ENCODE assay signal across 9 cellular contexts in genomic region chr6:84422380-84422968, GRCh38.
DNase-seq lines count a peak whose midpoint lies in the region; ATAC-seq and TF ChIP-seq lines count a peak whose summit lies in the region.
"Had no signal": no experiment of that assay in that cellular context is flagged by ENCODE, and none has a peak within 500 bp of the region (broad histone marks: within the 10 kb centered on the region; RNA-seq: fewer than 3 reads in every experiment).

No MANE protein-coding gene starts in this region.

- POLR2A ChIA-PET in activated CD8-positive, alpha-beta T cell treated with anti-CD3 and anti-CD28 coated beads for 36 hours (lab: Charles Lee) = no interaction called here

- no peaks in the 10 kb centered on the region for H3K4me1 Mint-ChIP-seq in activated CD8-positive, alpha-beta T cell treated with anti-CD3 and anti-CD28 coated beads for 36 hours (ENCODE audit: low read depth)

- peaks cover 10% of the 10 kb centered on the region for H3K27me3 Mint-ChIP-seq in activated CD8-positive, alpha-beta T cell treated with anti-CD3 and anti-CD28 coated beads for 36 hours

- no peak overlapping the region for H3K27ac Mint-ChIP-seq in activated CD8-positive, alpha-beta T cell treated with anti-CD3 and anti-CD28 coated beads for 36 hours

- no peaks in the 10 kb centered on the region for H3K9me3 ChIP-seq in HUES64 (ENCODE audit: insufficient read depth, low read depth, low read length)

- H3K27ac ChIP-seq in C4-2B (no peak overlapping the region), HUES64 (ENCODE audit: low read depth, low read length) (no peak overlapping the region)
- H3K27ac ChIP-seq: KMS-11 had no signal

- H3K4me3 ChIP-seq in HUES64 (ENCODE audit: low read length) = no peak overlapping the region

- 0 out of 2 replicates have a peak overlapping the region, but pooled peaks have one; percentile 42 for H3K9ac ChIP-seq in HUES64 (ENCODE audit: low read depth, low read length)
- H3K9ac ChIP-seq: KMS-11 had no signal

- no peaks in the 10 kb centered on the region for H3K9me3 Mint-ChIP-seq in activated CD8-positive, alpha-beta T cell treated with anti-CD3 and anti-CD28 coated beads for 36 hours

- intact Hi-C loops in activated CD8-positive, alpha-beta T cell treated with anti-CD3 and anti-CD28 coated beads for 36 hours (cut with micrococcal nuclease) = loop anchor here (10.0 kb wide), 1 partner anchor 902 kb away; no protein-coding TSS in a partner anchor
- intact Hi-C loops in left ventricle myocardium superior (cut with micrococcal nuclease) = no loop called here

- no peaks in the 10 kb centered on the region for H3K27me3 ChIP-seq in HUES64 (ENCODE audit: insufficient read depth, low read length)

- CTCF ChIA-PET in activated CD8-positive, alpha-beta T cell treated with anti-CD3 and anti-CD28 coated beads for 36 hours (lab: Charles Lee) = interaction anchor here (0.9 to 1.4 kb wide), 5 partner anchors 13 to 331 kb away, joined by 3 read pairs; no protein-coding TSS in a partner anchor

- peak; percentile 38 for DNase-seq in activated CD8-positive, alpha-beta T cell treated with anti-CD3 and anti-CD28 coated beads for 36 hours
- DNase-seq in left ventricle myocardium superior (peak; percentile 74), GM19240 (ENCODE audit: insufficient read length, low spot score) (no peak), cerebellar nuclear complex (lab: John Stamatoyannopoulos, UW) (no peak)
- DNase-seq in stimulated activated naive CD8-positive, alpha-beta T cell treated with anti-CD3 and anti-CD28 coated beads, Interleukin-15, Interleukin-2, amounts not matched to agents 100 U/mL and 50 U/mL, for 24 hours = peak; percentile 21

- H3K4me3 Mint-ChIP-seq in activated CD8-positive, alpha-beta T cell treated with anti-CD3 and anti-CD28 coated beads for 36 hours = no peak overlapping the region

- no peaks in the 10 kb centered on the region for H3K36me3 Mint-ChIP-seq in activated CD8-positive, alpha-beta T cell treated with anti-CD3 and anti-CD28 coated beads for 36 hours (ENCODE audit: low read depth)

- H3K4me1 ChIP-seq in HUES64 (ENCODE audit: insufficient read depth, low read length) = peaks cover 30% of the 10 kb centered on the region

- 17% methylated on average over 11 of the region's 13 CpGs for WGBS in HUES64

- peak; percentile 85 for ATAC-seq in GM19035 (IDR thresholded peaks at IDR 0.05; ENCODE audit: unreplicated experiment)
- no peak for ATAC-seq in activated CD8-positive, alpha-beta T cell treated with anti-CD3 and anti-CD28 coated beads for 36 hours
- ATAC-seq in left ventricle myocardium superior = peak; percentile 85
- no peak for ATAC-seq in stimulated activated naive CD8-positive, alpha-beta T cell treated with anti-CD3 and anti-CD28 coated beads, Interleukin-15, Interleukin-2, amounts not matched to agents 100 U/mL and 50 U/mL, for 24 hours

- TF ChIP-seq CTCF in C4-2B (conservative IDR thresholded peaks at IDR 0.05) = peak; percentile 83
- peak; percentile 32 for TF ChIP-seq CTCF in activated CD8-positive, alpha-beta T cell treated with anti-CD3 and anti-CD28 coated beads for 36 hours (IDR thresholded peaks at IDR 0.05)

- no peaks in the 10 kb centered on the region for H3K36me3 ChIP-seq in HUES64 (ENCODE audit: insufficient read depth, low read length)

Comparison
In these comparisons a context has a peak if more than half of its experiments do, and no peak if none do; other contexts are left out.
1. ATAC-seq: peak in GM19035 (single experiment) and left ventricle myocardium superior (single experiment); none in activated CD8-positive, alpha-beta T cell treated with anti-CD3 and anti-CD28 coated beads for 36 hours (single experiment) and stimulated activated naive CD8-positive, alpha-beta T cell treated with anti-CD3 and anti-CD28 coated beads, Interleukin-15, Interleukin-2, amounts not matched to agents 100 U/mL and 50 U/mL, for 24 hours (single experiment).
2. DNase-seq: peak in activated CD8-positive, alpha-beta T cell treated with anti-CD3 and anti-CD28 coated beads for 36 hours (single experiment), left ventricle myocardium superior (single experiment) and stimulated activated naive CD8-positive, alpha-beta T cell treated with anti-CD3 and anti-CD28 coated beads, Interleukin-15, Interleukin-2, amounts not matched to agents 100 U/mL and 50 U/mL, for 24 hours (single experiment); none in GM19240 (single experiment) and cerebellar nuclear complex (0 of 2).